Comparison of ENCODE assay signal across 1 cellular context in genomic region chr16:18571308-18571850, GRCh38.
A peak's percentile ranks its signal among the peaks of the same experiment; 100 is the strongest.
TF ChIP-seq lines count a peak whose summit lies in the region.

No MANE protein-coding gene starts in this region.

TF ChIP-seq in HepG2, 621 proteins besides CTCF, POLR2A, EP300 and RAD21:
- TF ChIP-seq ZFP90 (CRISPR knock-in tag; IDR thresholded peaks at IDR 0.05; ENCODE audit: borderline replicate concordance): 0 out of 2 replicates have a peak, but pooled peaks have one; percentile 17
- peak; percentile 61 for TF ChIP-seq RBFOX2 (IDR thresholded peaks at IDR 0.05; ENCODE audit: low read depth, low read length)
